20 cellular contexts compared by ENCODE assay signal in genomic region chr17:83031321-83031945, GRCh38.
"Had no signal": no experiment of that assay in that cellular context is flagged by ENCODE, and none has a peak within 500 bp of the region (broad histone marks: within the 10 kb centered on the region; RNA-seq: fewer than 3 reads in every experiment).

No MANE protein-coding gene starts in this region.

- H3K9me3 Mint-ChIP-seq: activated B cell treated with CpG ODN at 0.5 μM for 24 hours; activated CD4-positive, alpha-beta memory T cell treated with anti-CD3 and anti-CD28 coated beads, Interleukin-2, amount 10 ng/mL, durations not matched to agents 7 days and 5 days; activated naive CD4-positive, alpha-beta T cell treated with anti-CD3 and anti-CD28 coated beads, Interleukin-2, amount 10 ng/mL, durations not matched to agents 7 days and 5 days; dendritic cell treated with granulocyte-macrophage colony-stimulating factor and Interleukin-4, amounts not matched to agents 40 ng/mL and 50 ng/mL, for 4 days; naive thymus-derived CD8-positive, alpha-beta T cell; stimulated activated naive CD8-positive, alpha-beta T cell treated with anti-CD3 and anti-CD28 coated beads, Interleukin-15, Interleukin-2, amounts not matched to agents 100 ng/mL and 50 ng/mL, for 24 hours; T-helper 1 cell treated with Interleukin-12 subunit alpha and Interleukin-12 subunit beta and Interleukin-4 antibody, amounts not matched to agents 30 μg/mL and 1 μg/mL, for 36 hours had no signal

- H3K9me3 ChIP-seq: left lung, ovary, psoas muscle, right atrium auricular region, tibial artery had no signal

- H3K4me3 ChIP-seq: cardiac muscle cell, left lung, lung, ovary, psoas muscle, right atrium auricular region, tibial artery had no signal

- H3K27me3 ChIP-seq: cardiac muscle cell, foreskin keratinocyte, left lung, ovary, right atrium auricular region, tibial artery had no signal

- H3K27ac Mint-ChIP-seq: activated B cell treated with CpG ODN at 0.5 μM for 24 hours; activated CD4-positive, alpha-beta memory T cell treated with anti-CD3 and anti-CD28 coated beads, Interleukin-2, amount 10 ng/mL, durations not matched to agents 7 days and 5 days; activated CD4-positive, alpha-beta T cell treated with anti-CD3 and anti-CD28 coated beads for 36 hours; activated naive CD4-positive, alpha-beta T cell treated with anti-CD3 and anti-CD28 coated beads, Interleukin-2, amount 10 ng/mL, durations not matched to agents 7 days and 5 days; dendritic cell treated with granulocyte-macrophage colony-stimulating factor and Interleukin-4, amounts not matched to agents 40 ng/mL and 50 ng/mL, for 4 days; stimulated activated naive CD8-positive, alpha-beta T cell treated with anti-CD3 and anti-CD28 coated beads, Interleukin-15, Interleukin-2, amounts not matched to agents 100 ng/mL and 50 ng/mL, for 24 hours; T-helper 1 cell treated with Interleukin-12 subunit alpha and Interleukin-12 subunit beta and Interleukin-4 antibody, amounts not matched to agents 30 μg/mL and 1 μg/mL, for 36 hours had no signal

- DNase-seq: activated B cell treated with CpG ODN at 0.5 μM for 24 hours; activated CD4-positive, alpha-beta memory T cell treated with anti-CD3 and anti-CD28 coated beads, Interleukin-2, amount 10 ng/mL, durations not matched to agents 7 days and 5 days; activated CD4-positive, alpha-beta T cell treated with anti-CD3 and anti-CD28 coated beads for 36 hours; activated naive CD4-positive, alpha-beta T cell treated with anti-CD3 and anti-CD28 coated beads, Interleukin-2, amount 10 ng/mL, durations not matched to agents 7 days and 5 days; amygdala; effector CD8-positive, alpha-beta T cell; foreskin keratinocyte; kidney; naive thymus-derived CD8-positive, alpha-beta T cell; psoas muscle; stimulated activated CD4-positive, alpha-beta T cell treated with anti-CD3 and anti-CD28 coated beads, Interleukin-1b, Interleukin-23, amount 100 ng/mL, for 48 hours; tibial artery had no signal

- H3K4me3 Mint-ChIP-seq: activated B cell treated with CpG ODN at 0.5 μM for 24 hours; activated CD4-positive, alpha-beta memory T cell treated with anti-CD3 and anti-CD28 coated beads, Interleukin-2, amount 10 ng/mL, durations not matched to agents 7 days and 5 days; activated CD4-positive, alpha-beta T cell treated with anti-CD3 and anti-CD28 coated beads for 36 hours; activated naive CD4-positive, alpha-beta T cell treated with anti-CD3 and anti-CD28 coated beads, Interleukin-2, amount 10 ng/mL, durations not matched to agents 7 days and 5 days; dendritic cell treated with granulocyte-macrophage colony-stimulating factor and Interleukin-4, amounts not matched to agents 40 ng/mL and 50 ng/mL, for 4 days; naive thymus-derived CD8-positive, alpha-beta T cell; stimulated activated naive CD8-positive, alpha-beta T cell treated with anti-CD3 and anti-CD28 coated beads, Interleukin-15, Interleukin-2, amounts not matched to agents 100 ng/mL and 50 ng/mL, for 24 hours; T-helper 1 cell treated with Interleukin-12 subunit alpha and Interleukin-12 subunit beta and Interleukin-4 antibody, amounts not matched to agents 30 μg/mL and 1 μg/mL, for 36 hours had no signal

- H3K27ac ChIP-seq: cardiac muscle cell, foreskin keratinocyte, left lung, ovary, psoas muscle, right atrium auricular region, tibial artery had no signal

- H3K27me3 Mint-ChIP-seq: activated B cell treated with CpG ODN at 0.5 μM for 24 hours; activated CD4-positive, alpha-beta memory T cell treated with anti-CD3 and anti-CD28 coated beads, Interleukin-2, amount 10 ng/mL, durations not matched to agents 7 days and 5 days; activated CD4-positive, alpha-beta T cell treated with anti-CD3 and anti-CD28 coated beads for 36 hours; activated naive CD4-positive, alpha-beta T cell treated with anti-CD3 and anti-CD28 coated beads, Interleukin-2, amount 10 ng/mL, durations not matched to agents 7 days and 5 days; dendritic cell treated with granulocyte-macrophage colony-stimulating factor and Interleukin-4, amounts not matched to agents 40 ng/mL and 50 ng/mL, for 4 days; naive thymus-derived CD8-positive, alpha-beta T cell; stimulated activated naive CD8-positive, alpha-beta T cell treated with anti-CD3 and anti-CD28 coated beads, Interleukin-15, Interleukin-2, amounts not matched to agents 100 ng/mL and 50 ng/mL, for 24 hours had no signal

- H3K36me3 ChIP-seq: cardiac muscle cell, ovary had no signal

- H3K4me1 ChIP-seq: foreskin keratinocyte, left lung, psoas muscle, right atrium auricular region, tibial artery had no signal

- H3K4me1 Mint-ChIP-seq: activated B cell treated with CpG ODN at 0.5 μM for 24 hours; activated CD4-positive, alpha-beta memory T cell treated with anti-CD3 and anti-CD28 coated beads, Interleukin-2, amount 10 ng/mL, durations not matched to agents 7 days and 5 days had no signal

- ATAC-seq: activated CD4-positive, alpha-beta T cell treated with anti-CD3 and anti-CD28 coated beads for 36 hours; foreskin keratinocyte; left lung; naive thymus-derived CD8-positive, alpha-beta T cell; psoas muscle had no signal
